In the genomic region with DNA sequence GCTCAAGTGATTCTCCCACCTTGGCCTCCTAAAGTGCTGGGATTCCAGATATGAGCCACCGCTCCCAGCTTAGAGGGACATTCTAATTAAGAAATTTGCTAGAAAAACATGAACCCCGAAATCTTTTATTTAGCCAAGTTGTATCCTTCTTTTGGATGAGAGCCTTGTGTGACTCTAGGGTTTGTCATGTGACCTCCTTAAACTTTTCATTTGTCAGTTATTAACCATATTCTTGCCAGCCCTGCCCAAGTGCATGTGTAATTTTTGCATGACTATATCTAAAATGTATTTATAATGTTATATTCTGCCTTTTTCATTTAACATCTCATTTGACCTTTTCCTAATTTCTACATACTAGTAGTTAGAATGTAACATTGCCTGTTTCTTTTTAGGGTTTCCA, we compare ENCODE assay signal across 11 cellular contexts. TPM values are rescaled to one million over a fixed set of nuclear protein-coding genes. Genes with fewer than 3 reads are reported as not detected.
DNase-seq lines count a peak whose midpoint lies in the region; ATAC-seq, FAIRE-seq and TF ChIP-seq lines count a peak whose summit lies in the region.
"Had no signal": no experiment of that assay in that cellular context is flagged by ENCODE, and none has a peak within 500 bp of the region (broad histone marks: within the 10 kb centered on the region; RNA-seq: fewer than 3 reads in every experiment).

No MANE protein-coding gene starts in this region.

- peaks cover 3% of the 10 kb centered on the region for H3K9me3 Mint-ChIP-seq in activated CD4-positive, alpha-beta T cell treated with anti-CD3 and anti-CD28 coated beads, Interleukin-2, amount 10 ng/mL, durations not matched to agents 24 days and 14 days
- H3K9me3 Mint-ChIP-seq in neural crest cell, result peaks cover 3% of the 10 kb centered on the region

- no TSS peak for BruUV-seq in K562 (replicated peaks; lab: Mats Ljungman, UMichigan)

- peaks cover 17% of the 10 kb centered on the region for H3K4me1 ChIP-seq in Loucy (ENCODE audit: insufficient read depth, low read length, poor library complexity, severe bottlenecking)
- H3K4me1 ChIP-seq in K562 (replicated peaks in 1 of 2; ENCODE audit: control insufficient read depth in 2 of 2, insufficient read depth in 2 of 2, low read length in 2 of 2), result peaks cover 3 to 17% of the 10 kb centered on the region in 2 experiments; a peak in 4 of 5 replicates

- in situ Hi-C loops in K562 (cut with MboI), result no loop called here
- in situ Hi-C loops in GM13977 (cut with MboI; ENCODE audit: low pct_unique_long_range_greater_than_20kb, low sequenced_read_pairs, unreplicated experiment), result no loop called here

- TF ChIP-seq RAD21 in K562 (CRISPR knock-in tag; conservative IDR thresholded peaks at IDR 0.05 in 1 of 2, IDR thresholded peaks at IDR 0.05 in 1 of 2), result no peak

- no peak for ATAC-seq in K562

- no peak for TF ChIP-seq CTCF in Loucy (conservative IDR thresholded peaks at IDR 0.05; ENCODE audit: low read length)
- no peak for TF ChIP-seq CTCF in K562 (IDR thresholded peaks at IDR 0.05 in 2 of 3, conservative IDR thresholded peaks at IDR 0.05 in 1 of 3; ENCODE audit: insufficient read depth in 2 of 3, low read depth in 1 of 3, low read length in 3 of 3)
- TF ChIP-seq CTCF in neural crest cell (conservative IDR thresholded peaks at IDR 0.05), result no peak
- no peak for TF ChIP-seq CTCF in GM13977 (IDR thresholded peaks at IDR 0.05; ENCODE audit: extremely low read depth, insufficient read depth, missing control alignments)

- H3K9ac ChIP-seq in Loucy (ENCODE audit: low read depth, low read length, poor library complexity, severe bottlenecking) (peak overlapping the region; percentile 52), K562 (ENCODE audit: insufficient read depth in 1 of 2, low read depth in 2 of 2, low read length in 2 of 2) (no peak overlapping the region)

- no peaks in the 10 kb centered on the region for H3K27me3 Mint-ChIP-seq in activated CD4-positive, alpha-beta T cell treated with anti-CD3 and anti-CD28 coated beads, Interleukin-2, amount 10 ng/mL, durations not matched to agents 24 days and 14 days
- H3K27me3 Mint-ChIP-seq in neural crest cell (ENCODE audit: low read depth), result peaks cover 14% of the 10 kb centered on the region

- H3K27me3 ChIP-seq in Loucy (ENCODE audit: insufficient read depth, low read length, poor library complexity, severe bottlenecking) (no peaks in the 10 kb centered on the region), K562 (ENCODE audit: control insufficient read depth in 2 of 2, insufficient read depth in 2 of 2, low read length in 2 of 2) (no peaks in the 10 kb centered on the region)

- H3K36me3 ChIP-seq in Loucy (ENCODE audit: insufficient read depth, low read length) (peaks cover 30% of the 10 kb centered on the region), K562 (ENCODE audit: control insufficient read depth, insufficient read depth, low read length) (peaks cover 49% of the 10 kb centered on the region)

- peaks cover 43% of the 10 kb centered on the region for H3K4me1 Mint-ChIP-seq in activated CD4-positive, alpha-beta T cell treated with anti-CD3 and anti-CD28 coated beads, Interleukin-2, amount 10 ng/mL, durations not matched to agents 24 days and 14 days
- peaks cover 12% of the 10 kb centered on the region for H3K4me1 Mint-ChIP-seq in neural crest cell

- H3K79me2 ChIP-seq in Loucy (ENCODE audit: insufficient read depth, low read length), result peaks cover 25% of the 10 kb centered on the region
- H3K79me2 ChIP-seq in K562 (ENCODE audit: control insufficient read depth, insufficient read depth, low read length), result peaks cover 28% of the 10 kb centered on the region

- no peak overlapping the region for H3K27ac Mint-ChIP-seq in activated CD4-positive, alpha-beta T cell treated with anti-CD3 and anti-CD28 coated beads, Interleukin-2, amount 10 ng/mL, durations not matched to agents 24 days and 14 days
- H3K27ac Mint-ChIP-seq in neural crest cell (ENCODE audit: unreplicated experiment), result no peak overlapping the region

- intact Hi-C loops in activated CD4-positive, alpha-beta T cell treated with anti-CD3 and anti-CD28 coated beads, Interleukin-2, amount 10 ng/mL, durations not matched to agents 24 days and 14 days (cut with micrococcal nuclease), result loop anchor here (5.0 to 10.0 kb wide), 3 partner anchors 152 to 505 kb away; a partner anchor contains a TSS
- intact Hi-C loops in K562 (cut with micrococcal nuclease), result no loop called here

- no peaks in the 10 kb centered on the region for H3F3A ChIP-seq in Loucy (ENCODE audit: low read depth)

- no peaks in the 10 kb centered on the region for H3K9me2 ChIP-seq in Loucy (replicated peaks; ENCODE audit: low read depth, low read length)

- no peak for TF ChIP-seq POLR2A in K562 (conservative IDR thresholded peaks at IDR 0.05)

- no peak for DNase-seq in activated CD4-positive, alpha-beta T cell treated with anti-CD3 and anti-CD28 coated beads, Interleukin-2, amount 10 ng/mL, durations not matched to agents 24 days and 14 days
- DNase-seq in activated CD4-positive, alpha-beta T cell treated with anti-CD3 and anti-CD28 coated beads for 1 hour, result no peak
- DNase-seq in K562 (ENCODE audit: extremely low read depth in 1 of 4, low spot score in 3 of 4) (no peak), neural crest cell (ENCODE audit: low read depth, low spot score) (no peak), GM13977 (ENCODE audit: low spot score) (no peak)
- no peak for DNase-seq in stimulated activated CD4-positive, alpha-beta T cell treated with anti-CD3 and anti-CD28 coated beads, Interleukin-1b, Interleukin-23, amount 100 ng/mL, for 48 hours
- no peak for DNase-seq in NK-92 treated with Interleukin-12 subunit alpha and Interleukin-12 subunit beta, amount 100 ng/mL, for 24 hours (lab: John Stamatoyannopoulos, UW)
- DNase-seq: NCI-H2081 treated with DMSO at 0.1 percent for 48 hours had no signal

- FAIRE-seq in K562 (lab: Jason Lieb, UNC), result no peak
- FAIRE-seq: bronchial epithelial cell, GM18507 had no signal

- 93% methylated on average over 2 of the region's 2 CpGs for WGBS in K562 (ENCODE audit: insufficient coverage, low coverage, missing lambda C conversion rate)

- peaks cover 44% of the 10 kb centered on the region for H3K36me3 Mint-ChIP-seq in activated CD4-positive, alpha-beta T cell treated with anti-CD3 and anti-CD28 coated beads, Interleukin-2, amount 10 ng/mL, durations not matched to agents 24 days and 14 days (ENCODE audit: low read depth)
- H3K36me3 Mint-ChIP-seq in neural crest cell (ENCODE audit: low read depth), result peaks cover 2% of the 10 kb centered on the region

- H3K4me2 ChIP-seq in Loucy (ENCODE audit: low read depth, low read length, poor library complexity, severe bottlenecking) (peak overlapping the region; percentile 73), K562 (ENCODE audit: insufficient read depth, low read length) (no peak overlapping the region)

- CTCF ChIA-PET in K562 (lab: Yijun Ruan, JAX; ENCODE audit: low intra/inter-chr PET ratio), result no interaction called here

- H3K9me1 ChIP-seq in K562 (ENCODE audit: control insufficient read depth, insufficient read depth, low read length), result peaks cover 2% of the 10 kb centered on the region

- H3K9me3 ChIP-seq in Loucy (ENCODE audit: insufficient read depth, low read depth, low read length), result no peaks in the 10 kb centered on the region
- H3K9me3 ChIP-seq in K562 (replicated peaks; ENCODE audit: control insufficient read depth, insufficient read depth, low read depth, low read length), result no peaks in the 10 kb centered on the region

- H3K4me3 ChIP-seq in Loucy (ENCODE audit: low read length, poor library complexity, severe bottlenecking), result peak overlapping the region; percentile 97
- H3K4me3 ChIP-seq in K562, result no peak overlapping the region

- TF ChIP-seq EP300 in K562 (IDR thresholded peaks at IDR 0.05; ENCODE audit: low read length), result no peak

- POLR2A ChIA-PET in K562 (lab: Yijun Ruan, JAX), result no interaction called here

- peak overlapping the region; percentile 93 for H3K4me3 Mint-ChIP-seq in activated CD4-positive, alpha-beta T cell treated with anti-CD3 and anti-CD28 coated beads, Interleukin-2, amount 10 ng/mL, durations not matched to agents 24 days and 14 days
- peak overlapping the region; percentile 76 for H3K4me3 Mint-ChIP-seq in neural crest cell

- no peak overlapping the region for H3K27ac ChIP-seq in K562 (ENCODE audit: extremely low read depth, low read depth, low read length)

- H2AFZ ChIP-seq in Loucy (ENCODE audit: low read length) (no peak overlapping the region), K562 (ENCODE audit: low read depth, low read length) (no peak overlapping the region)

- peaks cover 11% of the 10 kb centered on the region for H4K20me1 ChIP-seq in Loucy (ENCODE audit: insufficient read depth, low read length, poor library complexity, severe bottlenecking)
- no peaks in the 10 kb centered on the region for H4K20me1 ChIP-seq in K562 (replicated peaks; ENCODE audit: control insufficient read depth, insufficient read depth, low read length)

RNA-seq across cellular contexts. Expression of a gene that starts 1.9 kb away (rescaled TPM):
- total RNA-seq in activated CD4-positive, alpha-beta T cell treated with anti-CD3 and anti-CD28 coated beads, Interleukin-2, amount 10 ng/mL, durations not matched to agents 24 days and 14 days, result 17.2 and 17.6 TPM in 2 replicates
- total RNA-seq in K562 (2011; cell fraction: chromatin; rRNA removed; ENCODE audit: low replicate concordance), result 18.3 and 30.1 TPM in 2 replicates
- total RNA-seq in K562 (2011; cell fraction: nucleolus; rRNA removed), result 10.3 and 13.0 TPM in 2 replicates
- total RNA-seq in K562 (2011; cell fraction: nucleoplasm; rRNA removed), result 18.0 and 28.4 TPM in 2 replicates
- total RNA-seq in K562 (2014; rRNA removed), result 10.6 and 11.9 TPM in 2 replicates
- 17.6 and 18.4 TPM in 2 replicates for total RNA-seq in K562 (2014; rRNA removed; fragmentation: Illumina TruSeq; extraction: Trizol)
- 15.3 and 16.6 TPM in 2 replicates for total RNA-seq in K562 (2015; rRNA removed; fragmentation: Illumina TruSeq; extraction: Trizol)
- total RNA-seq in K562 (2021), result 10.7 and 12.0 TPM in 2 replicates
- polyA plus RNA-seq in K562 (2011; rRNA removed), result 10.4 and 12.8 TPM in 2 replicates
- 4.5 and 6.9 TPM in 2 replicates for polyA plus RNA-seq in K562 (2011; cell fraction: cytosol; rRNA removed)
- polyA plus RNA-seq in K562 (2011; cell fraction: nucleus; rRNA removed), result 10.4 and 11.3 TPM in 2 replicates
- polyA plus RNA-seq in K562 (2012), result 5.1 and 6.6 TPM in 2 replicates
- 13.1 and 15.7 TPM in 2 replicates for polyA plus RNA-seq in K562 (2014; fragmentation: Illumina TruSeq; extraction: Trizol)
- polyA plus RNA-seq in K562 (2014; fragmentation: Nextera tagmentation; extraction: Ambion mirVana), result 10 to 100 TPM in 1 of 2 experiments, 1 to 10 TPM in 1; 5.7 to 10.9 TPM
- 8.7 and 9.5 TPM in 2 replicates for polyA plus RNA-seq in K562 (2014; rRNA removed)
- polyA minus RNA-seq in K562 (2011; rRNA and poly(A)+ RNA removed), result 20.6 and 21.0 TPM in 2 replicates
- polyA minus RNA-seq in K562 (2011; cell fraction: cytosol; rRNA and poly(A)+ RNA removed), result 4.3 and 4.9 TPM in 2 replicates
- 19.7 and 27.1 TPM in 2 replicates for polyA minus RNA-seq in K562 (2011; cell fraction: nucleus; rRNA and poly(A)+ RNA removed)
- 6.8 and 7.2 TPM in 2 replicates for total RNA-seq in neural crest cell

RNA-seq across cellular contexts. Expression of a gene that starts 23.8 kb away (rescaled TPM):
- total RNA-seq in activated CD4-positive, alpha-beta T cell treated with anti-CD3 and anti-CD28 coated beads, Interleukin-2, amount 10 ng/mL, durations not matched to agents 24 days and 14 days, result 0.07 TPM in 1 of 2 replicates, not detected in the other
- 0.63 and 1.3 TPM in 2 replicates for total RNA-seq in K562 (2011; cell fraction: chromatin; rRNA removed; ENCODE audit: low replicate concordance)
- 0.33 and 0.53 TPM in 2 replicates for total RNA-seq in K562 (2011; cell fraction: nucleolus; rRNA removed)
- total RNA-seq in K562 (2011; cell fraction: nucleoplasm; rRNA removed), result 0.53 and 0.88 TPM in 2 replicates
- total RNA-seq in K562 (2014; rRNA removed) (0.32 and 0.37 TPM in 2 replicates), K562 (2014; rRNA removed; fragmentation: Illumina TruSeq; extraction: Trizol) (0.22 and 0.25 TPM in 2 replicates), K562 (2015; rRNA removed; fragmentation: Illumina TruSeq; extraction: Trizol) (0.08 and 0.11 TPM in 2 replicates), K562 (2021) (0.20 and 0.29 TPM in 2 replicates), neural crest cell (0.05 TPM in 1 of 2 replicates, not detected in the other)
- polyA plus RNA-seq in K562 (2011; rRNA removed) (0.64 and 0.65 TPM in 2 replicates), K562 (2014; fragmentation: Illumina TruSeq; extraction: Trizol) (0.10 and 0.15 TPM in 2 replicates), K562 (2014; fragmentation: Nextera tagmentation; extraction: Ambion mirVana) (under 1 TPM; 0.04 to 0.17 TPM), K562 (2014; rRNA removed) (0.03 and 0.11 TPM in 2 replicates)
- polyA plus RNA-seq in K562 (2011; cell fraction: cytosol; rRNA removed), result 0.50 and 0.51 TPM in 2 replicates
- polyA plus RNA-seq in K562 (2011; cell fraction: nucleus; rRNA removed), result 0.35 and 0.57 TPM in 2 replicates
- 0.21 and 0.80 TPM in 2 replicates for polyA plus RNA-seq in K562 (2012)
- polyA minus RNA-seq in K562 (2011; rRNA and poly(A)+ RNA removed), result 0.57 and 0.84 TPM in 2 replicates
- 0.36 and 0.76 TPM in 2 replicates for polyA minus RNA-seq in K562 (2011; cell fraction: cytosol; rRNA and poly(A)+ RNA removed)
- 0.13 and 0.56 TPM in 2 replicates for polyA minus RNA-seq in K562 (2011; cell fraction: nucleus; rRNA and poly(A)+ RNA removed)

RNA-seq across cellular contexts. Expression of a gene that starts 45.4 kb away (rescaled TPM):
- total RNA-seq in activated CD4-positive, alpha-beta T cell treated with anti-CD3 and anti-CD28 coated beads, Interleukin-2, amount 10 ng/mL, durations not matched to agents 24 days and 14 days, result 2.4 and 3.2 TPM in 2 replicates
- 5.3 and 6.8 TPM in 2 replicates for total RNA-seq in K562 (2011; cell fraction: chromatin; rRNA removed; ENCODE audit: low replicate concordance)
- 5.9 and 6.8 TPM in 2 replicates for total RNA-seq in K562 (2011; cell fraction: nucleolus; rRNA removed)
- total RNA-seq in K562 (2011; cell fraction: nucleoplasm; rRNA removed), result 7.3 and 8.0 TPM in 2 replicates
- 4.0 and 4.3 TPM in 2 replicates for total RNA-seq in K562 (2014; rRNA removed)
- 5.7 and 6.5 TPM in 2 replicates for total RNA-seq in K562 (2014; rRNA removed; fragmentation: Illumina TruSeq; extraction: Trizol)
- 5.7 and 6.5 TPM in 2 replicates for total RNA-seq in K562 (2015; rRNA removed; fragmentation: Illumina TruSeq; extraction: Trizol)
- 4.7 and 4.9 TPM in 2 replicates for total RNA-seq in K562 (2021)
- 5.8 and 7.4 TPM in 2 replicates for polyA plus RNA-seq in K562 (2011; rRNA removed)
- polyA plus RNA-seq in K562 (2011; cell fraction: cytosol; rRNA removed), result 4.4 and 4.9 TPM in 2 replicates
- polyA plus RNA-seq in K562 (2011; cell fraction: nucleus; rRNA removed), result 3.7 and 4.5 TPM in 2 replicates
- 3.2 and 3.4 TPM in 2 replicates for polyA plus RNA-seq in K562 (2012)
- 5.3 and 5.7 TPM in 2 replicates for polyA plus RNA-seq in K562 (2014; fragmentation: Illumina TruSeq; extraction: Trizol)
- polyA plus RNA-seq in K562 (2014; fragmentation: Nextera tagmentation; extraction: Ambion mirVana), result 1 to 10 TPM; 5.7 to 7.6 TPM
- polyA plus RNA-seq in K562 (2014; rRNA removed), result 4.0 and 4.9 TPM in 2 replicates
- polyA minus RNA-seq in K562 (2011; rRNA and poly(A)+ RNA removed), result 10.9 and 11.2 TPM in 2 replicates
- polyA minus RNA-seq in K562 (2011; cell fraction: cytosol; rRNA and poly(A)+ RNA removed), result 2.0 and 4.0 TPM in 2 replicates
- 8.6 and 17.5 TPM in 2 replicates for polyA minus RNA-seq in K562 (2011; cell fraction: nucleus; rRNA and poly(A)+ RNA removed)
- 2.7 and 3.2 TPM in 2 replicates for total RNA-seq in neural crest cell
